ENCODE assay signal across 21 cellular contexts in the genomic region with DNA sequence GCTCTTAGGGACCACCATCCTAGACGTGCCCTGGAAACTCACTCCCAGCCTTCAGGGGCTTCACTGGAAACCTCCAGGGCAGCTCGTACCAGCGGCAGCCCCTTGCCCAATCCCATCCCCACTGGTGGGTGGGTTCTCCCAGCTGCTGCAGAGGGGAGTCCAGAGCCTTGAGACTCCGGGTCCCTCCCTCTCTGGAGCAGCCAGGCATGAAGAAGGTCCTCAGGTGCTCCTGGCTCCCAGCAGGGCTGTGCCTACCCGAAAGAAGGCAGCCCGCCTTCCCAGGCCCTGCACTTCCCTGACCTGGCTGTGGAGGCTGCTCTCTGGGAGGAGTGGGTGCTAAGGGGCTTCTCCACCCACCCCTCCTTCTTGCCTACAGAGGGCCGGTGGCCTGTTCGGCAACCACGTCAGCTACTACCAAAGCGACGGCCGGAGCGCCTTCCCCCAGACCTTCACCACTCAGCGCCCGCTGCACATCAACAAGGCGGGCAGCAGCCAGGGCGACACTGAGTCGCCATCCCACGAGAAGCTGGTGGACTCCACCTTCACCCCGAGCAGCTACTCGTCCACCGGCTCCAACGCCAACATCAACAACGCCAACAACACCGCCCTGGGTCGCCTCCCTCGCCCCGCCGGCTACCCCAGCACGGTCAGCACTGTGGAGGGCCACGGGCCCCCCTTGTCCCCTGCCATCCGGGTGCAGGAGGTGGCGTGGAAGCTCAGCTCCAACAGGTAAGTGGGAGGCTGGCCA.
DNase-seq lines count a peak whose midpoint lies in the region; ATAC-seq, FAIRE-seq and TF ChIP-seq lines count a peak whose summit lies in the region.
"Had no signal": no experiment of that assay in that cellular context is flagged by ENCODE, and none has a peak within 500 bp of the region (broad histone marks: within the 10 kb centered on the region; RNA-seq: fewer than 3 reads in every experiment).

No MANE protein-coding gene starts in this region.

- no peaks in the 10 kb centered on the region for H3K79me1 ChIP-seq in neuronal stem cell (ENCODE audit: low read depth, low read length)

- H2BK120ac ChIP-seq in neuronal stem cell (ENCODE audit: low read depth, low read length) = no peak overlapping the region

- peak overlapping the region; percentile 78 for H3K18ac ChIP-seq in neuronal stem cell (ENCODE audit: low read length)

- H3K4me1 Mint-ChIP-seq in progenitor cell of endocrine pancreas (ENCODE audit: low read depth) = no peaks in the 10 kb centered on the region

- H3K27ac ChIP-seq in right atrium auricular region (no peak overlapping the region), left ventricle myocardium inferior (replicated peaks) (no peak overlapping the region), neuronal stem cell (replicated peaks; ENCODE audit: low read length) (no peak overlapping the region)
- H3K27ac ChIP-seq: GM23248, PC-9, SJCRH30 had no signal

- ATAC-seq in HG03108 (IDR thresholded peaks at IDR 0.05; ENCODE audit: unreplicated experiment) = no peak
- ATAC-seq: Right ventricle myocardium inferior had no signal

- H3K27me3 ChIP-seq in right atrium auricular region (no peaks in the 10 kb centered on the region), left ventricle myocardium inferior (ENCODE audit: low read depth) (no peaks in the 10 kb centered on the region), neuronal stem cell (ENCODE audit: control insufficient read depth in 3 of 3, insufficient read depth in 3 of 3, low read depth in 1 of 3, low read length in 3 of 3) (no peaks in the 10 kb centered on the region)

- H3K36me3 ChIP-seq in right atrium auricular region (peaks cover 89% of the 10 kb centered on the region), left ventricle myocardium inferior (peaks cover 82% of the 10 kb centered on the region), neuronal stem cell (replicated peaks in 1 of 2; ENCODE audit: control insufficient read depth in 2 of 2, insufficient read depth in 2 of 2, low read length in 2 of 2) (no peaks in the 10 kb centered on the region)
- H3K36me3 ChIP-seq: HAP-1, SJCRH30 had no signal

- H3K4me1 ChIP-seq in right atrium auricular region (peaks cover 0 to 6% of the 10 kb centered on the region in 2 donors), left ventricle myocardium inferior (peaks cover 6% of the 10 kb centered on the region), neuronal stem cell (ENCODE audit: control insufficient read depth in 2 of 2, insufficient read depth in 1 of 2, low read depth in 1 of 2, low read length in 2 of 2) (peaks cover 0 to 14% of the 10 kb centered on the region in 2 donors)
- H3K4me1 ChIP-seq: HAP-1, SJCRH30 had no signal

- H2BK15ac ChIP-seq in neuronal stem cell (ENCODE audit: low read length) = no peak overlapping the region

- no peak overlapping the region for H3K27ac Mint-ChIP-seq in progenitor cell of endocrine pancreas
- H3K27ac Mint-ChIP-seq: CD4-positive, alpha-beta T cell; HFFc6 had no signal

- H3K9me3 ChIP-seq in right atrium auricular region (no peaks in the 10 kb centered on the region), left ventricle myocardium inferior (replicated peaks) (no peaks in the 10 kb centered on the region), neuronal stem cell (replicated peaks in 1 of 2; ENCODE audit: control insufficient read depth in 2 of 2, insufficient read depth in 1 of 2, low read depth in 1 of 2, low read length in 2 of 2) (no peaks in the 10 kb centered on the region)
- H3K9me3 ChIP-seq: HAP-1, SJCRH30 had no signal

- H2AK5ac ChIP-seq in neuronal stem cell (ENCODE audit: low read depth, low read length) = peak overlapping the region; percentile 89

- no peak overlapping the region for H3K14ac ChIP-seq in neuronal stem cell (ENCODE audit: low read length)

- no peak for FAIRE-seq in urothelium cell line (lab: Jason Lieb, UNC)
- FAIRE-seq: D721Med had no signal

- no peak overlapping the region for H3K4me3 Mint-ChIP-seq in progenitor cell of endocrine pancreas (ENCODE audit: low read depth)
- H3K4me3 Mint-ChIP-seq: CD4-positive, alpha-beta T cell; HFFc6 had no signal

- no peak overlapping the region for H3K4ac ChIP-seq in neuronal stem cell (ENCODE audit: low read length)

- H2BK12ac ChIP-seq in neuronal stem cell (ENCODE audit: low read length) = no peak overlapping the region

- intact Hi-C loops in left ventricle myocardium inferior (cut with micrococcal nuclease) = no loop called here

- H3K9ac ChIP-seq in neuronal stem cell (ENCODE audit: low read depth, low read length, poor library complexity) = no peak overlapping the region
- H3K9ac ChIP-seq: GM23248 had no signal

- peaks cover 5% of the 10 kb centered on the region for H3K27me3 Mint-ChIP-seq in progenitor cell of endocrine pancreas
- H3K27me3 Mint-ChIP-seq: CD4-positive, alpha-beta T cell had no signal

- H4K91ac ChIP-seq in neuronal stem cell (ENCODE audit: low read depth, low read length, poor library complexity) = no peak overlapping the region

- no peak overlapping the region for H2BK5ac ChIP-seq in neuronal stem cell (ENCODE audit: low read length)

- no CpG with 5 or more reads among the region's 33 CpGs for WGBS in neuronal stem cell (ENCODE audit: extremely low coverage in 2 of 2, insufficient read length in 2 of 2, insufficient replicate concordance in 1 of 2), 2 donors

- H3K36me3 Mint-ChIP-seq in progenitor cell of endocrine pancreas (ENCODE audit: insufficient read depth) = peaks cover 1% of the 10 kb centered on the region

- H3K4me3 ChIP-seq in right atrium auricular region (no peak overlapping the region), left ventricle myocardium inferior (no peak overlapping the region), neuronal stem cell (ENCODE audit: low read length in 2 of 2) (no peak overlapping the region)
- H3K4me3 ChIP-seq: GM23248, HAP-1, PC-9, SJCRH30 had no signal

- no peak overlapping the region for H2AFZ ChIP-seq in neuronal stem cell (ENCODE audit: low read length)
- H2AFZ ChIP-seq: GM23248, PC-9 had no signal

- no peaks in the 10 kb centered on the region for H3K9me3 Mint-ChIP-seq in progenitor cell of endocrine pancreas (ENCODE audit: low read depth)
- H3K9me3 Mint-ChIP-seq: CD4-positive, alpha-beta T cell had no signal

- H3K4me2 ChIP-seq in neuronal stem cell (ENCODE audit: insufficient read depth, low read length, poor library complexity, severe bottlenecking) = no peak overlapping the region
- H3K4me2 ChIP-seq: PC-9 had no signal

- H3K23ac ChIP-seq in neuronal stem cell (ENCODE audit: low read depth, low read length, poor library complexity) = no peak overlapping the region

- TF ChIP-seq CTCF in right atrium auricular region (IDR thresholded peaks at IDR 0.05) (no peak), left ventricle myocardium inferior (IDR thresholded peaks at IDR 0.05; ENCODE audit: borderline replicate concordance) (no peak), progenitor cell of endocrine pancreas (IDR thresholded peaks at IDR 0.05; ENCODE audit: unreplicated experiment) (no peak)

- DNase-seq in right atrium auricular region (ENCODE audit: low spot score) (peak; percentile 44), left ventricle myocardium inferior (no peak), islet precursor cell (peak; percentile 55), neuronal stem cell (ENCODE audit: low spot score) (no peak), urothelium cell line (ENCODE audit: low spot score) (no peak), progenitor cell of endocrine pancreas (ENCODE audit: low spot score, unreplicated experiment) (no peak)
- DNase-seq: CD4-positive, alpha-beta T cell; GM23248; HFFc6; IMR-90; KG1; MM.1S; NCI-H2029; NCI-H2227 treated with DMSO at 0.1 percent for 48 hours; NCI-H526 treated with DMSO at 0.1 percent for 48 hours; PC-9; SJCRH30 had no signal

- no peak overlapping the region for H4K8ac ChIP-seq in neuronal stem cell (ENCODE audit: low read depth, low read length)

Comparison
In these comparisons a context has a peak if more than half of its experiments do, and no peak if none do; other contexts are left out.
1. DNase-seq: peak in right atrium auricular region (single experiment) and islet precursor cell (single experiment); none in left ventricle myocardium inferior (single experiment), neuronal stem cell (single experiment), urothelium cell line (single experiment) and progenitor cell of endocrine pancreas (single experiment).